ENCODE assay signal across 9 cellular contexts in the genomic region with DNA sequence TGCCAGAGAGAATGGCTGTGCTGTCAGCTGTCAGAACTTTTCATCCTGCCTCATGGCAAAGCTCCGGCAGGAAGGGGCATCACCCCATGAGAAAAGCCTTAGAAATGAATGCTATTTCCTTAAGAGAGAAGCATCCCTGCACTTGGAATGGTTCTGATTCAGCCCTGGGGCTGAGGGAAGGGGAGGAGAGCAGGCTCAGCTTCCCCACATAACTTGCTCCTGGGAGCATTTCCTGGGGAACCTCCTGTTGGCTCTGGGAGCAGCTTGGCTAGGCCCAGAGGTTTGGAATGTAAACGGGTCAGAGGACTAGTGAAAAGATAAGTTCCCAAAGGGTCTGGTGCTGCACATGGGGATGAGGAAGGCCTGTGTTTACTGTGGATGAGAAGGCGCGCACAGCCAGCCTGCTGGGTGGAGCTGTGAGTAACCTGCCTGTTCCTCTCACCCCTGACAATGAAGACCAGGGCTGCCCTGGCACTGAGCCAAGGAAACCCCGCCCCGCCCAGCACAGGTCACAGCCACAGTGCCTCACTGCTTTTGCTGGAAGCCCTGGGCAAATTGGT. TPM values are rescaled to one million over a fixed set of nuclear protein-coding genes. Genes with fewer than 3 reads are reported as not detected.
DNase-seq lines count a peak whose midpoint lies in the region; ATAC-seq, FAIRE-seq and TF ChIP-seq lines count a peak whose summit lies in the region.
"Had no signal": no experiment of that assay in that cellular context is flagged by ENCODE, and none has a peak within 500 bp of the region (broad histone marks: within the 10 kb centered on the region; RNA-seq: fewer than 3 reads in every experiment).

No MANE protein-coding gene starts in this region.

- in situ Hi-C loops in Panc1 (cut with HindIII; ENCODE audit: low pct_unique_long_range_greater_than_20kb, low sequenced_read_pairs), result no loop called here

- CTCF ChIA-PET in A549 (lab: Yijun Ruan, JAX), result interaction anchor here (0.6 to 25.5 kb wide), 8 partner anchors 8 to 222 kb away, joined by 3 to 352 read pairs (median 4); a partner anchor contains a TSS
- CTCF ChIA-PET in Panc1 (lab: Charles Lee), result no interaction called here

- FAIRE-seq in A549 (lab: Jason Lieb, UNC), result no peak
- FAIRE-seq: colon had no signal

- H3K9ac ChIP-seq in adipocyte (ENCODE audit: low read length), result peak overlapping the region; percentile 68

- H3K27me3 ChIP-seq in Panc1 (ENCODE audit: control insufficient read depth, insufficient read depth, low read length), result peaks cover 15% of the 10 kb centered on the region
- H3K27me3 ChIP-seq in adipocyte (replicated peaks; ENCODE audit: control insufficient read depth, insufficient read depth, low read length), result no peaks in the 10 kb centered on the region
- no peaks in the 10 kb centered on the region for H3K27me3 ChIP-seq in right atrium auricular region

- peaks cover 13% of the 10 kb centered on the region for H3K4me1 ChIP-seq in A549
- H3K4me1 ChIP-seq in Panc1 (ENCODE audit: control insufficient read depth, insufficient read depth, low read length), result no peaks in the 10 kb centered on the region
- peaks cover 48% of the 10 kb centered on the region for H3K4me1 ChIP-seq in adipocyte (ENCODE audit: control insufficient read depth, insufficient read depth, low read length)
- peaks cover 0 to 22% of the 10 kb centered on the region in 2 donors for H3K4me1 ChIP-seq in right atrium auricular region

- no peak for TF ChIP-seq EP300 in A549 (IDR thresholded peaks at IDR 0.05)

- DNase-seq in A549 (ENCODE audit: low read depth in 1 of 2, low spot score in 1 of 2) (peak; percentile 44 to 63), HPDE6-E6E7 (ENCODE audit: extremely low spot score) (peak; percentile 97), Panc1 (ENCODE audit: low read depth, low spot score) (no peak), adipocyte (ENCODE audit: low read depth) (peak; percentile 88), right atrium auricular region (ENCODE audit: low spot score) (peak; percentile 88)
- DNase-seq in stimulated activated CD4-positive, alpha-beta T cell treated with anti-CD3 and anti-CD28 coated beads, Interleukin-4, amount 100 ng/mL, for 1 hour, result peak; percentile 57

- WGBS in A549 (ENCODE audit: missing lambda C conversion rate), result 11% methylated on average over 4 of the region's 6 CpGs

- no TSS peak for BruUV-seq in Panc1 (replicated peaks; lab: Mats Ljungman, UMichigan)

- H3K36me3 ChIP-seq in Panc1 (ENCODE audit: control insufficient read depth, insufficient read depth, low read length) (no peaks in the 10 kb centered on the region), adipocyte (ENCODE audit: control insufficient read depth, insufficient read depth, low read length, severe bottlenecking) (peaks cover 6% of the 10 kb centered on the region), right atrium auricular region (peaks cover 29% of the 10 kb centered on the region)

- POLR2A ChIA-PET in A549 (lab: Yijun Ruan, JAX) (no interaction called here), Panc1 (lab: Charles Lee) (no interaction called here)

- no peaks in the 10 kb centered on the region for H3K9me3 ChIP-seq in A549
- H3K9me3 ChIP-seq in Panc1 (ENCODE audit: control insufficient read depth, insufficient read depth, low read depth, low read length), result no peaks in the 10 kb centered on the region
- no peaks in the 10 kb centered on the region for H3K9me3 ChIP-seq in adipocyte (ENCODE audit: control insufficient read depth, low read length)
- H3K9me3 ChIP-seq in right atrium auricular region, result no peaks in the 10 kb centered on the region

- peak overlapping the region; percentile 28; the same call in 2 of the 3 replicates for H3K4me2 ChIP-seq in A549

- intact Hi-C loops in Panc1 (cut with micrococcal nuclease; ENCODE audit: unreplicated experiment), result no loop called here

- ATAC-seq in A549 (peak; percentile 44 to 74; a peak in 3 of 6 replicates), Panc1 (peak; percentile 42; the same call in 1 of the 2 replicates), HG03025 (IDR thresholded peaks at IDR 0.05; ENCODE audit: low FRiP score, unreplicated experiment) (no peak), HG03135 (IDR thresholded peaks at IDR 0.05; ENCODE audit: unreplicated experiment) (no peak)

- H3K4me3 ChIP-seq in A549 (no peak overlapping the region), Panc1 (ENCODE audit: low read depth in 2 of 2, low read length in 2 of 2) (no peak overlapping the region), adipocyte (ENCODE audit: low read length) (peak overlapping the region; percentile 68), right atrium auricular region (peak overlapping the region; percentile 51 to 53)

- no peak for TF ChIP-seq RAD21 in A549 (conservative IDR thresholded peaks at IDR 0.05 in 1 of 2, IDR thresholded peaks at IDR 0.05 in 1 of 2)

- no peak for TF ChIP-seq CTCF in A549 (IDR thresholded peaks at IDR 0.05)
- no peak for TF ChIP-seq CTCF in Panc1 (IDR thresholded peaks at IDR 0.05)
- no peak for TF ChIP-seq CTCF in right atrium auricular region (IDR thresholded peaks at IDR 0.05)

- no peak for TF ChIP-seq POLR2A in A549 (IDR thresholded peaks at IDR 0.05; ENCODE audit: low read length)

- H3K27ac ChIP-seq in A549, result peak overlapping the region in 1 of 2 experiments; percentile 50; a peak in 2 of 6 replicates
- H3K27ac ChIP-seq in Panc1 (ENCODE audit: low read length), result no peak overlapping the region
- peak overlapping the region; percentile 66 to 89 for H3K27ac ChIP-seq in right atrium auricular region

TF ChIP-seq in A549, 52 proteins besides CTCF, POLR2A, EP300 and RAD21 (continues in another document):
- TF ChIP-seq, protein P1, sequence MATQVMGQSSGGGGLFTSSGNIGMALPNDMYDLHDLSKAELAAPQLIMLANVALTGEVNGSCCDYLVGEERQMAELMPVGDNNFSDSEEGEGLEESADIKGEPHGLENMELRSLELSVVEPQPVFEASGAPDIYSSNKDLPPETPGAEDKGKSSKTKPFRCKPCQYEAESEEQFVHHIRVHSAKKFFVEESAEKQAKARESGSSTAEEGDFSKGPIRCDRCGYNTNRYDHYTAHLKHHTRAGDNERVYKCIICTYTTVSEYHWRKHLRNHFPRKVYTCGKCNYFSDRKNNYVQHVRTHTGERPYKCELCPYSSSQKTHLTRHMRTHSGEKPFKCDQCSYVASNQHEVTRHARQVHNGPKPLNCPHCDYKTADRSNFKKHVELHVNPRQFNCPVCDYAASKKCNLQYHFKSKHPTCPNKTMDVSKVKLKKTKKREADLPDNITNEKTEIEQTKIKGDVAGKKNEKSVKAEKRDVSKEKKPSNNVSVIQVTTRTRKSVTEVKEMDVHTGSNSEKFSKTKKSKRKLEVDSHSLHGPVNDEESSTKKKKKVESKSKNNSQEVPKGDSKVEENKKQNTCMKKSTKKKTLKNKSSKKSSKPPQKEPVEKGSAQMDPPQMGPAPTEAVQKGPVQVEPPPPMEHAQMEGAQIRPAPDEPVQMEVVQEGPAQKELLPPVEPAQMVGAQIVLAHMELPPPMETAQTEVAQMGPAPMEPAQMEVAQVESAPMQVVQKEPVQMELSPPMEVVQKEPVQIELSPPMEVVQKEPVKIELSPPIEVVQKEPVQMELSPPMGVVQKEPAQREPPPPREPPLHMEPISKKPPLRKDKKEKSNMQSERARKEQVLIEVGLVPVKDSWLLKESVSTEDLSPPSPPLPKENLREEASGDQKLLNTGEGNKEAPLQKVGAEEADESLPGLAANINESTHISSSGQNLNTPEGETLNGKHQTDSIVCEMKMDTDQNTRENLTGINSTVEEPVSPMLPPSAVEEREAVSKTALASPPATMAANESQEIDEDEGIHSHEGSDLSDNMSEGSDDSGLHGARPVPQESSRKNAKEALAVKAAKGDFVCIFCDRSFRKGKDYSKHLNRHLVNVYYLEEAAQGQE (IDR thresholded peaks at IDR 0.05), result no peak
- TF ChIP-seq NPAS2 (CRISPR knock-in tag; IDR thresholded peaks at IDR 0.05; ENCODE audit: borderline replicate concordance) (no peak), MAFK (IDR thresholded peaks at IDR 0.05; ENCODE audit: partially characterized antibody) (no peak), RNF2 (IDR thresholded peaks at IDR 0.05; ENCODE audit: borderline replicate concordance, low read depth) (no peak), KDM1A (IDR thresholded peaks at IDR 0.05; ENCODE audit: low read depth) (no peak), EHF (CRISPR knock-in tag; IDR thresholded peaks at IDR 0.05) (no peak), RARB (CRISPR knock-in tag; IDR thresholded peaks at IDR 0.05) (no peak), EHMT2 (IDR thresholded peaks at IDR 0.05; ENCODE audit: low read depth) (no peak), JUN (IDR thresholded peaks at IDR 0.05) (no peak), BHLHE40 (IDR thresholded peaks at IDR 0.05; ENCODE audit: low read depth, low read length) (no peak)
- TF ChIP-seq, protein P2, sequence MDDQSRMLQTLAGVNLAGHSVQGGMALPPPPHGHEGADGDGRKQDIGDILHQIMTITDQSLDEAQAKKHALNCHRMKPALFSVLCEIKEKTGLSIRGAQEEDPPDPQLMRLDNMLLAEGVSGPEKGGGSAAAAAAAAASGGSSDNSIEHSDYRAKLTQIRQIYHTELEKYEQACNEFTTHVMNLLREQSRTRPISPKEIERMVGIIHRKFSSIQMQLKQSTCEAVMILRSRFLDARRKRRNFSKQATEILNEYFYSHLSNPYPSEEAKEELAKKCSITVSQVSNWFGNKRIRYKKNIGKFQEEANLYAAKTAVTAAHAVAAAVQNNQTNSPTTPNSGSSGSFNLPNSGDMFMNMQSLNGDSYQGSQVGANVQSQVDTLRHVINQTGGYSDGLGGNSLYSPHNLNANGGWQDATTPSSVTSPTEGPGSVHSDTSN (IDR thresholded peaks at IDR 0.05), result no peak

RNA-seq across cellular contexts. Expression of a gene that starts 5.0 kb away (rescaled TPM):
- polyA plus RNA-seq in A549 (2011; rRNA removed) (not detected in 2 replicates), A549 (2017; fragmentation: RNase III; extraction: RNeasy Plus Mini Kit Qiagen cat#74134 plus additional on column Dnase treatment) (not detected in 3 replicates)
- not detected in 2 replicates for polyA plus RNA-seq in A549 (2012; cell fraction: cytosol; rRNA removed)
- 0.01 TPM in 1 of 2 replicates, not detected in the other for polyA plus RNA-seq in A549 (2012; cell fraction: nucleus; rRNA removed)
- polyA minus RNA-seq in A549 (2011; rRNA and poly(A)+ RNA removed), result not detected in 2 replicates
- total RNA-seq in Panc1 (2021; ENCODE audit: unreplicated experiment) (not detected), right atrium auricular region (100 to 1,000 TPM in 1 of 2 donors, 10 to 100 TPM in 1; 54.5 to 243 TPM)
- polyA plus RNA-seq in Panc1 (2012; ENCODE audit: insufficient read length), result not detected

RNA-seq across cellular contexts. Expression of a gene that starts 13.3 kb away (rescaled TPM):
- polyA plus RNA-seq in A549 (2011; rRNA removed), result not detected in 2 replicates
- not detected in 2 replicates for polyA plus RNA-seq in A549 (2012; cell fraction: cytosol; rRNA removed)
- polyA plus RNA-seq in A549 (2012; cell fraction: nucleus; rRNA removed), result not detected in 2 replicates
- not detected in 3 replicates for polyA plus RNA-seq in A549 (2017; fragmentation: RNase III; extraction: RNeasy Plus Mini Kit Qiagen cat#74134 plus additional on column Dnase treatment)
- not detected in 2 replicates for polyA minus RNA-seq in A549 (2011; rRNA and poly(A)+ RNA removed)
- total RNA-seq in Panc1 (2021; ENCODE audit: unreplicated experiment), result not detected
- polyA plus RNA-seq in Panc1 (2012; ENCODE audit: insufficient read length), result not detected
- total RNA-seq in right atrium auricular region, result not detected

Comparison
In these comparisons a context has a peak if more than half of its experiments do, and no peak if none do; other contexts are left out.
1. ATAC-seq: peak in A549 (2 of 2) and Panc1 (single experiment); none in HG03025 (single experiment) and HG03135 (single experiment).
2. H3K4me3 ChIP-seq: peak in adipocyte (single experiment) and right atrium auricular region (2 of 2); none in A549 (single experiment) and Panc1 (0 of 2).
3. RNA of a gene that starts 5.0 kb away (total RNA-seq): 54.5 to 243 TPM in right atrium auricular region; not detected in Panc1 (single experiment); every median in the first group is over 10 times any median in the second.